ENCODE assay signal across 16 cellular contexts in the genomic region with DNA sequence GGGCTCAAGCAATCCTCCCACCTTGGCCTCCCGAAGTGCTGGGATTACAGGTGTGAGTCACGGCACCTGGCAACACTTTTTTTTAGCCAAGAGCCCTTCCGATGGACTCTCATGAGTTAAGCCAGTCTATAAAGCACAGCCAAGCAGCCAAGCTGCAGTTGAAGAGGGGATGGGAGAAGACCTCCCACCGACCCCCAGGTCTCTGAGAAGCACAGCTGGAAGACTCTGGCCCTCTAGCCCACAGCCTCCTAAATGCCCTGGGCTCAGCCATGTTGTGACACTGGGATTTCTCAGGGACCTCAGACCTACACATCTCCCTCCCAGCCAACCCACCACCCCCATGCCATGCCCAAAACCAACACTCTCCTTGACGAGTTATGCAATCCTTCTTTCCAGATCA. TPM values are rescaled to one million over a fixed set of nuclear protein-coding genes. Genes with fewer than 3 reads are reported as not detected.
A peak's percentile ranks its signal among the peaks of the same experiment; 100 is the strongest.
DNase-seq lines count a peak whose midpoint lies in the region; ATAC-seq and TF ChIP-seq lines count a peak whose summit lies in the region.
"Had no signal": no experiment of that assay in that cellular context is flagged by ENCODE, and none has a peak within 500 bp of the region (broad histone marks: within the 10 kb centered on the region; RNA-seq: fewer than 3 reads in every experiment).

No MANE protein-coding gene starts in this region.

- H3K9me3 ChIP-seq in spleen (no peaks in the 10 kb centered on the region), endodermal cell (ENCODE audit: control insufficient read depth, low read length) (no peaks in the 10 kb centered on the region)
- H3K9me3 ChIP-seq: Peyer's patch had no signal

- peaks cover 0 to 10% (median 0%) of the 10 kb centered on the region in 6 donors for H3K4me1 ChIP-seq in spleen
- H3K4me1 ChIP-seq in endodermal cell (ENCODE audit: control insufficient read depth, insufficient read depth, low read length): no peaks in the 10 kb centered on the region

- no peaks in the 10 kb centered on the region for H3K36me3 Mint-ChIP-seq in endodermal cell (ENCODE audit: low read depth)
- H3K36me3 Mint-ChIP-seq in nephron progenitor cell (ENCODE audit: low read depth): no peaks in the 10 kb centered on the region

- no peak for TF ChIP-seq POLR2A in spleen (IDR thresholded peaks at IDR 0.05)

- no peak overlapping the region for H3K4me3 ChIP-seq in spleen
- H3K4me3 ChIP-seq in endodermal cell (ENCODE audit: low read length): no peak overlapping the region
- H3K4me3 ChIP-seq: Peyer's patch had no signal

- H3K4me1 Mint-ChIP-seq in endodermal cell (peaks cover 27% of the 10 kb centered on the region), nephron progenitor cell (peaks cover 76% of the 10 kb centered on the region)

- H3K9me3 Mint-ChIP-seq in endodermal cell (no peaks in the 10 kb centered on the region), nephron progenitor cell (no peaks in the 10 kb centered on the region)

- no peaks in the 10 kb centered on the region for H3K36me3 ChIP-seq in spleen
- H3K36me3 ChIP-seq in endodermal cell (ENCODE audit: control insufficient read depth, insufficient read depth, low read length): no peaks in the 10 kb centered on the region
- H3K36me3 ChIP-seq: Peyer's patch had no signal

- ATAC-seq in left colon: no peak
- ATAC-seq: HepG2 had no signal

- H3K27ac Mint-ChIP-seq in endodermal cell: no peak overlapping the region
- no peak overlapping the region for H3K27ac Mint-ChIP-seq in nephron progenitor cell

- H3K27ac ChIP-seq in C4-2B (peak overlapping the region; percentile 83), VCaP (peak overlapping the region; percentile 99), spleen (no peak overlapping the region), endodermal cell (ENCODE audit: low read depth, low read length) (no peak overlapping the region)
- H3K27ac ChIP-seq: Peyer's patch had no signal

- H3K27me3 ChIP-seq in spleen (replicated peaks in 1 of 7) (peaks cover 0 to 15% (median 0%) of the 10 kb centered on the region in 7 donors), endodermal cell (ENCODE audit: control insufficient read depth, insufficient read depth, low read length, poor library complexity, severe bottlenecking) (no peaks in the 10 kb centered on the region)
- H3K27me3 ChIP-seq: Peyer's patch had no signal

- TF ChIP-seq CTCF in C4-2B (conservative IDR thresholded peaks at IDR 0.05) (no peak), VCaP (conservative IDR thresholded peaks at IDR 0.05) (no peak), spleen (IDR thresholded peaks at IDR 0.05 in 8 of 11, conservative IDR thresholded peaks at IDR 0.05 in 3 of 11) (no peak), endodermal cell (conservative IDR thresholded peaks at IDR 0.05) (no peak), nephron progenitor cell (IDR thresholded peaks at IDR 0.05) (no peak)

- DNase-seq in left colon (peak; percentile 3 to 14), spleen (peak; percentile 27), endodermal cell (no peak), HT-29 (ENCODE audit: low spot score) (no peak), nephron progenitor cell (no peak)
- DNase-seq: Karpas-422, NCI-H1930, NCI-H2171 treated with DMSO at 0.1 percent for 48 hours, NCI-H510A, SHP77 had no signal

- 85 to 94% (median 87%) methylated on average over 4 to 5 of the region's 5 CpGs for WGBS in spleen, 5 donors
- WGBS in endodermal cell (ENCODE audit: insufficient coverage in 1 of 2, insufficient read length in 1 of 2), 2 experiments: 91 to 95% methylated on average over 4 to 5 of the region's 5 CpGs

- H3K9ac ChIP-seq in endodermal cell (ENCODE audit: extremely low read depth, low read length, poor library complexity, severe bottlenecking): no peak overlapping the region

- H3K27me3 Mint-ChIP-seq in endodermal cell (ENCODE audit: insufficient read depth) (no peaks in the 10 kb centered on the region), nephron progenitor cell (ENCODE audit: low read depth, poor library complexity) (no peaks in the 10 kb centered on the region)

- intact Hi-C loops in left colon (cut with DNase I, micrococcal nuclease): no loop called here
- intact Hi-C loops in spleen (cut with DNase I; ENCODE audit: low total_unique reads): no loop called here

- no peak overlapping the region for H3K4me3 Mint-ChIP-seq in endodermal cell
- no peak overlapping the region for H3K4me3 Mint-ChIP-seq in nephron progenitor cell

RNA-seq across cellular contexts. Expression of a gene that starts 31.1 kb away (rescaled TPM):
- total RNA-seq in left colon (under 1 TPM; 0.08 to 0.09 TPM), spleen (not detected), endodermal cell (not detected)
- under 1 TPM in 1 of 3 donors, not detected in 2; 0.10 TPM for polyA plus RNA-seq in spleen
- polyA plus RNA-seq in endodermal cell (2013, experiment 1 of 2): not detected
- polyA plus RNA-seq in endodermal cell (2013, experiment 2 of 2): not detected
- total RNA-seq in HT-29 (2014; rRNA removed; shearing (Covaris generic)): not detected in 2 replicates
- total RNA-seq: H1, HepG2, Peyer's patch had no signal
- polyA plus RNA-seq: BJ, H1, HepG2 had no signal

RNA-seq across cellular contexts. Expression of a gene that starts 56.5 kb away (rescaled TPM):
- total RNA-seq in left colon (not detected), spleen (not detected), endodermal cell (not detected)
- polyA plus RNA-seq in spleen: under 1 TPM in 1 of 3 donors, not detected in 2; 0.13 TPM
- not detected for polyA plus RNA-seq in endodermal cell (2013, experiment 1 of 2)
- polyA plus RNA-seq in endodermal cell (2013, experiment 2 of 2): not detected
- 0.71 and 1.7 TPM in 2 replicates for total RNA-seq in HT-29 (2014; rRNA removed; shearing (Covaris generic))
- total RNA-seq: H1, HepG2, Peyer's patch had no signal
- polyA plus RNA-seq: BJ, H1, HepG2 had no signal

Comparison
In these comparisons a context has a peak if more than half of its experiments do, and no peak if none do; other contexts are left out.
1. H3K27ac ChIP-seq: peak in C4-2B (single experiment) and VCaP (single experiment); none in spleen (0 of 8) and endodermal cell (single experiment).
2. DNase-seq: peak in left colon (2 of 2) and spleen (single experiment); none in endodermal cell (single experiment), HT-29 (single experiment) and nephron progenitor cell (single experiment).